In genomic region chr1:16612332-16613172, GRCh38 we compare ENCODE assay signal across 9 cellular contexts. TPM values are rescaled to one million over a fixed set of nuclear protein-coding genes. Genes with fewer than 3 reads are reported as not detected.
A peak's percentile ranks its signal among the peaks of the same experiment; 100 is the strongest.
DNase-seq lines count a peak whose midpoint lies in the region; ATAC-seq and TF ChIP-seq lines count a peak whose summit lies in the region.
"Had no signal": no experiment of that assay in that cellular context is flagged by ENCODE, and none has a peak within 500 bp of the region (broad histone marks: within the 10 kb centered on the region; RNA-seq: fewer than 3 reads in every experiment).

No MANE protein-coding gene starts in this region.

- peak overlapping the region; percentile 88 for H3K4me3 ChIP-seq in osteoblast (ENCODE audit: insufficient read depth, low read length)

- no peak overlapping the region for H3K56ac ChIP-seq in H9 (ENCODE audit: insufficient read length, low read depth, low read length)

- no peak for ATAC-seq in GM21515 (IDR thresholded peaks at IDR 0.05; ENCODE audit: unreplicated experiment)

- H3K36me3 ChIP-seq in osteoblast (ENCODE audit: insufficient read depth, low read length): peaks cover 14% of the 10 kb centered on the region

- no peaks in the 10 kb centered on the region for H3K9me3 Mint-ChIP-seq in H9
- H3K9me3 Mint-ChIP-seq: stimulated activated naive CD8-positive, alpha-beta T cell treated with anti-CD3 and anti-CD28 coated beads, Interleukin-15, Interleukin-2, amounts not matched to agents 100 ng/mL and 50 ng/mL, for 24 hours had no signal

- intact Hi-C loops in cardiac septum (cut with DNase I): loop anchor here (1.0 kb wide), 1 partner anchor 32 kb away; no protein-coding TSS in a partner anchor

- no peak overlapping the region; the same call in 1 of the 2 replicates for H3K14ac ChIP-seq in H9 (ENCODE audit: insufficient read depth, low read length)

- peak overlapping the region; percentile 25 for H3K9ac ChIP-seq in H9 (ENCODE audit: extremely low read depth, insufficient read length, low read length)

- no peaks in the 10 kb centered on the region; the same call in 1 of the 2 replicates for H3K4me1 ChIP-seq in H9 (ENCODE audit: insufficient read depth, low read length)
- H3K4me1 ChIP-seq in osteoblast (ENCODE audit: insufficient read depth, low read length): peaks cover 17% of the 10 kb centered on the region

- H4K91ac ChIP-seq in H9 (ENCODE audit: insufficient read length, low read depth, low read length): no peak overlapping the region

- H3K18ac ChIP-seq in H9 (ENCODE audit: insufficient read length, low read depth, low read length): no peak overlapping the region

- no peak overlapping the region for H3K4me3 Mint-ChIP-seq in H9
- H3K4me3 Mint-ChIP-seq: stimulated activated naive CD8-positive, alpha-beta T cell treated with anti-CD3 and anti-CD28 coated beads, Interleukin-15, Interleukin-2, amounts not matched to agents 100 ng/mL and 50 ng/mL, for 24 hours had no signal

- H2BK15ac ChIP-seq in H9 (ENCODE audit: low read depth, low read length): no peak overlapping the region

- no peak overlapping the region for H2BK5ac ChIP-seq in H9 (ENCODE audit: insufficient read length, low read length)

- TF ChIP-seq CTCF in H9 (conservative IDR thresholded peaks at IDR 0.05): no peak
- TF ChIP-seq CTCF in osteoblast (IDR thresholded peaks at IDR 0.05; ENCODE audit: extremely low read depth, low read depth, low read length): no peak

- H3T11ph ChIP-seq in H9 (ENCODE audit: low read length): no peak overlapping the region

- no peaks in the 10 kb centered on the region for H3K36me3 Mint-ChIP-seq in H9 (ENCODE audit: insufficient read depth in 1 of 3, low read depth in 3 of 3)

- H3K79me2 ChIP-seq in H9 (ENCODE audit: insufficient read depth, low read length) (no peaks in the 10 kb centered on the region), osteoblast (ENCODE audit: insufficient read depth, low read length) (peaks cover 44% of the 10 kb centered on the region)

- H2AFZ ChIP-seq in H9 (ENCODE audit: low read length) (no peak overlapping the region), osteoblast (ENCODE audit: low read length) (peak overlapping the region; percentile 81)

- H3K4ac ChIP-seq in H9 (ENCODE audit: low read depth, low read length): no peak overlapping the region

- DNase-seq in C1 segment of cervical spinal cord (lab: John Stamatoyannopoulos, UW): peak in 13 of 14 donors; percentile 74 to 99 (median 93)
- peak; percentile 80 for DNase-seq in H9
- peak; percentile 60 for DNase-seq in NCI-H82 treated with DMSO at 0.1 percent for 48 hours (lab: John Stamatoyannopoulos, UW; ENCODE audit: unreplicated experiment)
- peak; percentile 94 for DNase-seq in amniotic stem cell (lab: John Stamatoyannopoulos, UW)
- DNase-seq in cardiac septum (ENCODE audit: low spot score): peak; percentile 82
- DNase-seq in osteoblast (ENCODE audit: insufficient read length, low spot score, missing footprints): peak; percentile 99
- no peak for DNase-seq in NK-92 treated with Interleukin-12 subunit alpha and Interleukin-12 subunit beta, amount 100 ng/mL, for 24 hours (lab: John Stamatoyannopoulos, UW)

- H3K9me3 ChIP-seq in H9 (ENCODE audit: control insufficient read depth, low read depth, low read length): no peaks in the 10 kb centered on the region
- no peaks in the 10 kb centered on the region for H3K9me3 ChIP-seq in osteoblast (ENCODE audit: low read depth, low read length)

- peaks cover 15% of the 10 kb centered on the region for H3K23me2 ChIP-seq in H9 (ENCODE audit: insufficient read length, low read depth, low read length, poor library complexity, severe bottlenecking)

- H3K27me3 ChIP-seq in H9 (ENCODE audit: insufficient read depth, low read length) (peaks cover 6% of the 10 kb centered on the region; the same call in 1 of the 2 replicates), osteoblast (ENCODE audit: insufficient read depth, low read length) (no peaks in the 10 kb centered on the region)

- H3K27me3 Mint-ChIP-seq in H9 (ENCODE audit: low read depth): no peaks in the 10 kb centered on the region
- H3K27me3 Mint-ChIP-seq: stimulated activated naive CD8-positive, alpha-beta T cell treated with anti-CD3 and anti-CD28 coated beads, Interleukin-15, Interleukin-2, amounts not matched to agents 100 ng/mL and 50 ng/mL, for 24 hours had no signal

- H3K27ac Mint-ChIP-seq in H9: no peak overlapping the region
- H3K27ac Mint-ChIP-seq: stimulated activated naive CD8-positive, alpha-beta T cell treated with anti-CD3 and anti-CD28 coated beads, Interleukin-15, Interleukin-2, amounts not matched to agents 100 ng/mL and 50 ng/mL, for 24 hours had no signal

- H3K79me1 ChIP-seq in H9 (ENCODE audit: insufficient read depth, low read depth, low read length, poor library complexity, severe bottlenecking): no peaks in the 10 kb centered on the region

- no peak overlapping the region for H2BK12ac ChIP-seq in H9 (ENCODE audit: insufficient read length, low read depth, low read length)

- H3K27ac ChIP-seq in H9 (ENCODE audit: insufficient read length, low read depth, low read length) (no peak overlapping the region), osteoblast (ENCODE audit: low read depth, low read length) (peak overlapping the region; percentile 38)

- WGBS in H9 (ENCODE audit: extremely low coverage, insufficient read length, low lambda C conversion rate): no CpG with 5 or more reads among the region's 31 CpGs

- H2BK120ac ChIP-seq in H9 (ENCODE audit: low read depth, low read length, poor library complexity, severe bottlenecking): no peak overlapping the region

- H4K8ac ChIP-seq in H9 (replicated peaks; ENCODE audit: insufficient read length, low read depth, low read length): no peak overlapping the region

- H2AK5ac ChIP-seq in H9 (ENCODE audit: insufficient read length, low read length): no peak overlapping the region

- no peak overlapping the region for H4K5ac ChIP-seq in H9 (ENCODE audit: insufficient read length, low read depth, low read length)

- no peaks in the 10 kb centered on the region for H4K20me1 ChIP-seq in H9 (ENCODE audit: control insufficient read depth, insufficient read depth, insufficient read length)
- peaks cover 23% of the 10 kb centered on the region for H4K20me1 ChIP-seq in osteoblast (ENCODE audit: insufficient read depth, low read length)

- H3K4me1 Mint-ChIP-seq in H9: no peaks in the 10 kb centered on the region

- H2BK20ac ChIP-seq in H9 (ENCODE audit: low read depth, low read length, poor library complexity, severe bottlenecking): no peak overlapping the region

- H3K4me2 ChIP-seq in H9 (ENCODE audit: insufficient read depth, insufficient read length, low read length) (peak overlapping the region; percentile 63), osteoblast (ENCODE audit: insufficient read depth, low read length) (peak overlapping the region; percentile 91)

- no peak overlapping the region for H3K23ac ChIP-seq in H9 (ENCODE audit: insufficient read length, low read depth, low read length)

RNA-seq across cellular contexts. Expression of gene NBPF1, which starts 0.8 kb away (rescaled TPM):
- 27.7 and 29.3 TPM in 2 replicates for total RNA-seq in H9 (2021)
- 12.6 TPM for total RNA-seq in cardiac septum
- total RNA-seq in osteoblast: 54.6 and 71.6 TPM in 2 replicates

RNA-seq across cellular contexts. Expression of gene RNU1-3, which starts 54.2 kb away (rescaled TPM):
- 1,874 and 2,051 TPM in 2 replicates for total RNA-seq in H9 (2021)
- total RNA-seq in cardiac septum: 6,195 TPM
- under 0.01 TPM in 1 of 2 replicates, not detected in the other for total RNA-seq in osteoblast

Comparison
In these comparisons a context has a peak if more than half of its experiments do, and no peak if none do; other contexts are left out.
1. RNA of gene RNU1-3, which starts 54.2 kb away (total RNA-seq): 6,195 TPM in cardiac septum (single experiment) and 1,874 to 2,051 TPM in H9; under 0.01 TPM in osteoblast; every median in the first group is over 1,000 times any median in the second.